ENCODE assay signal across 1 cellular context in the genomic region with DNA sequence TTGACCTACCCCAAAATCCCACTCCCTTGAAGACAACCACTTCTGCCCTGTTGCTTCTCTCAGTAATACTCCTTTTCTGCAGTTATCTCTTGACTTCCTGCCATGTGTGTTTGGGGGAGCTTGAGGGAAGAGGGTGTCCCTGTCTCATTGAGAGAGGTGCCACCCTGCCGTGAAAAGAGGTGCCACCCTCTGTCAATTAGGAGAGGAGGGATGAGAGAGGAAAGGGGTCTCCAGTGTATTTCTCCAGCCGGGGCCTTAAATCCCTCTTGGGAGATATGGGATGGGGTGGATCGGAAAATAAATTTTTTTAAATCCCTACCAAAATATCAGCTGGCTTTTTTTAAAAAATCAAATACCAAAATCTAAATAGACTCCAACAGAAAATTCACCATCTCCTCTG.
TF ChIP-seq lines count a peak whose summit lies in the region.

No MANE protein-coding gene starts in this region.

TF ChIP-seq in GM23338, 12 proteins besides CTCF, POLR2A, EP300 and RAD21 (continued from another document):
- TF ChIP-seq, protein P1, sequence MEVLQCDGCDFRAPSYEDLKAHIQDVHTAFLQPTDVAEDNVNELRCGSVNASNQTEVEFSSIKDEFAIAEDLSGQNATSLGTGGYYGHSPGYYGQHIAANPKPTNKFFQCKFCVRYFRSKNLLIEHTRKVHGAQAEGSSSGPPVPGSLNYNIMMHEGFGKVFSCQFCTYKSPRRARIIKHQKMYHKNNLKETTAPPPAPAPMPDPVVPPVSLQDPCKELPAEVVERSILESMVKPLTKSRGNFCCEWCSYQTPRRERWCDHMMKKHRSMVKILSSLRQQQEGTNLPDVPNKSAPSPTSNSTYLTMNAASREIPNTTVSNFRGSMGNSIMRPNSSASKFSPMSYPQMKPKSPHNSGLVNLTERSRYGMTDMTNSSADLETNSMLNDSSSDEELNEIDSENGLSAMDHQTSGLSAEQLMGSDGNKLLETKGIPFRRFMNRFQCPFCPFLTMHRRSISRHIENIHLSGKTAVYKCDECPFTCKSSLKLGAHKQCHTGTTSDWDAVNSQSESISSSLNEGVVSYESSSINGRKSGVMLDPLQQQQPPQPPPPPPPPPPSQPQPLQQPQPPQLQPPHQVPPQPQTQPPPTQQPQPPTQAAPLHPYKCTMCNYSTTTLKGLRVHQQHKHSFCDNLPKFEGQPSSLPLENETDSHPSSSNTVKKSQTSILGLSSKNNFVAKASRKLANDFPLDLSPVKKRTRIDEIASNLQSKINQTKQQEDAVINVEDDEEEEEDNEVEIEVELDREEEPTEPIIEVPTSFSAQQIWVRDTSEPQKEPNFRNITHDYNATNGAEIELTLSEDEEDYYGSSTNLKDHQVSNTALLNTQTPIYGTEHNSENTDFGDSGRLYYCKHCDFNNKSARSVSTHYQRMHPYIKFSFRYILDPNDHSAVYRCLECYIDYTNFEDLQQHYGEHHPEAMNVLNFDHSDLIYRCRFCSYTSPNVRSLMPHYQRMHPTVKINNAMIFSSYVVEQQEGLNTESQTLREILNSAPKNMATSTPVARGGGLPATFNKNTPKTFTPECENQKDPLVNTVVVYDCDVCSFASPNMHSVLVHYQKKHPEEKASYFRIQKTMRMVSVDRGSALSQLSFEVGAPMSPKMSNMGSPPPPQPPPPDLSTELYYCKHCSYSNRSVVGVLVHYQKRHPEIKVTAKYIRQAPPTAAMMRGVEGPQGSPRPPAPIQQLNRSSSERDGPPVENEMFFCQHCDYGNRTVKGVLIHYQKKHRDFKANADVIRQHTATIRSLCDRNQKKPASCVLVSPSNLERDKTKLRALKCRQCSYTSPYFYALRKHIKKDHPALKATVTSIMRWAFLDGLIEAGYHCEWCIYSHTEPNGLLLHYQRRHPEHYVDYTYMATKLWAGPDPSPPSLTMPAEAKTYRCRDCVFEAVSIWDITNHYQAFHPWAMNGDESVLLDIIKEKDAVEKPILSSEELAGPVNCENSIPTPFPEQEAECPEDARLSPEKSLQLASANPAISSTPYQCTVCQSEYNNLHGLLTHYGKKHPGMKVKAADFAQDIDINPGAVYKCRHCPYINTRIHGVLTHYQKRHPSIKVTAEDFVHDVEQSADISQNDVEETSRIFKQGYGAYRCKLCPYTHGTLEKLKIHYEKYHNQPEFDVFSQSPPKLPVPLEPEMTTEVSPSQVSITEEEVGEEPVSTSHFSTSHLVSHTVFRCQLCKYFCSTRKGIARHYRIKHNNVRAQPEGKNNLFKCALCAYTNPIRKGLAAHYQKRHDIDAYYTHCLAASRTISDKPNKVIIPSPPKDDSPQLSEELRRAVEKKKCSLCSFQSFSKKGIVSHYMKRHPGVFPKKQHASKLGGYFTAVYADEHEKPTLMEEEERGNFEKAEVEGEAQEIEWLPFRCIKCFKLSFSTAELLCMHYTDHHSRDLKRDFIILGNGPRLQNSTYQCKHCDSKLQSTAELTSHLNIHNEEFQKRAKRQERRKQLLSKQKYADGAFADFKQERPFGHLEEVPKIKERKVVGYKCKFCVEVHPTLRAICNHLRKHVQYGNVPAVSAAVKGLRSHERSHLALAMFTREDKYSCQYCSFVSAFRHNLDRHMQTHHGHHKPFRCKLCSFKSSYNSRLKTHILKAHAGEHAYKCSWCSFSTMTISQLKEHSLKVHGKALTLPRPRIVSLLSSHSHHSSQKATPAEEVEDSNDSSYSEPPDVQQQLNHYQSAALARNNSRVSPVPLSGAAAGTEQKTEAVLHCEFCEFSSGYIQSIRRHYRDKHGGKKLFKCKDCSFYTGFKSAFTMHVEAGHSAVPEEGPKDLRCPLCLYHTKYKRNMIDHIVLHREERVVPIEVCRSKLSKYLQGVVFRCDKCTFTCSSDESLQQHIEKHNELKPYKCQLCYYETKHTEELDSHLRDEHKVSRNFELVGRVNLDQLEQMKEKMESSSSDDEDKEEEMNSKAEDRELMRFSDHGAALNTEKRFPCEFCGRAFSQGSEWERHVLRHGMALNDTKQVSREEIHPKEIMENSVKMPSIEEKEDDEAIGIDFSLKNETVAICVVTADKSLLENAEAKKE (CRISPR knock-in tag; IDR thresholded peaks at IDR 0.05): no peak
- TF ChIP-seq, protein P2, sequence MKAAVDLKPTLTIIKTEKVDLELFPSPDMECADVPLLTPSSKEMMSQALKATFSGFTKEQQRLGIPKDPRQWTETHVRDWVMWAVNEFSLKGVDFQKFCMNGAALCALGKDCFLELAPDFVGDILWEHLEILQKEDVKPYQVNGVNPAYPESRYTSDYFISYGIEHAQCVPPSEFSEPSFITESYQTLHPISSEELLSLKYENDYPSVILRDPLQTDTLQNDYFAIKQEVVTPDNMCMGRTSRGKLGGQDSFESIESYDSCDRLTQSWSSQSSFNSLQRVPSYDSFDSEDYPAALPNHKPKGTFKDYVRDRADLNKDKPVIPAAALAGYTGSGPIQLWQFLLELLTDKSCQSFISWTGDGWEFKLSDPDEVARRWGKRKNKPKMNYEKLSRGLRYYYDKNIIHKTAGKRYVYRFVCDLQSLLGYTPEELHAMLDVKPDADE (IDR thresholded peaks at IDR 0.05): no peak
- TF ChIP-seq EZH2 (IDR thresholded peaks at IDR 0.05; ENCODE audit: low read depth, unreplicated experiment) (no peak), EZH2phosphoT487 (IDR thresholded peaks at IDR 0.05; ENCODE audit: unreplicated experiment) (no peak), NANOG (IDR thresholded peaks at IDR 0.05; ENCODE audit: borderline replicate concordance) (no peak), ZNF331 (CRISPR knock-in tag; IDR thresholded peaks at IDR 0.05; ENCODE audit: low read depth) (no peak)
- TF ChIP-seq, protein P3, sequence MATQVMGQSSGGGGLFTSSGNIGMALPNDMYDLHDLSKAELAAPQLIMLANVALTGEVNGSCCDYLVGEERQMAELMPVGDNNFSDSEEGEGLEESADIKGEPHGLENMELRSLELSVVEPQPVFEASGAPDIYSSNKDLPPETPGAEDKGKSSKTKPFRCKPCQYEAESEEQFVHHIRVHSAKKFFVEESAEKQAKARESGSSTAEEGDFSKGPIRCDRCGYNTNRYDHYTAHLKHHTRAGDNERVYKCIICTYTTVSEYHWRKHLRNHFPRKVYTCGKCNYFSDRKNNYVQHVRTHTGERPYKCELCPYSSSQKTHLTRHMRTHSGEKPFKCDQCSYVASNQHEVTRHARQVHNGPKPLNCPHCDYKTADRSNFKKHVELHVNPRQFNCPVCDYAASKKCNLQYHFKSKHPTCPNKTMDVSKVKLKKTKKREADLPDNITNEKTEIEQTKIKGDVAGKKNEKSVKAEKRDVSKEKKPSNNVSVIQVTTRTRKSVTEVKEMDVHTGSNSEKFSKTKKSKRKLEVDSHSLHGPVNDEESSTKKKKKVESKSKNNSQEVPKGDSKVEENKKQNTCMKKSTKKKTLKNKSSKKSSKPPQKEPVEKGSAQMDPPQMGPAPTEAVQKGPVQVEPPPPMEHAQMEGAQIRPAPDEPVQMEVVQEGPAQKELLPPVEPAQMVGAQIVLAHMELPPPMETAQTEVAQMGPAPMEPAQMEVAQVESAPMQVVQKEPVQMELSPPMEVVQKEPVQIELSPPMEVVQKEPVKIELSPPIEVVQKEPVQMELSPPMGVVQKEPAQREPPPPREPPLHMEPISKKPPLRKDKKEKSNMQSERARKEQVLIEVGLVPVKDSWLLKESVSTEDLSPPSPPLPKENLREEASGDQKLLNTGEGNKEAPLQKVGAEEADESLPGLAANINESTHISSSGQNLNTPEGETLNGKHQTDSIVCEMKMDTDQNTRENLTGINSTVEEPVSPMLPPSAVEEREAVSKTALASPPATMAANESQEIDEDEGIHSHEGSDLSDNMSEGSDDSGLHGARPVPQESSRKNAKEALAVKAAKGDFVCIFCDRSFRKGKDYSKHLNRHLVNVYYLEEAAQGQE (IDR thresholded peaks at IDR 0.05; ENCODE audit: unreplicated experiment): no peak
